9 cellular contexts compared by ENCODE assay signal in the genomic region with DNA sequence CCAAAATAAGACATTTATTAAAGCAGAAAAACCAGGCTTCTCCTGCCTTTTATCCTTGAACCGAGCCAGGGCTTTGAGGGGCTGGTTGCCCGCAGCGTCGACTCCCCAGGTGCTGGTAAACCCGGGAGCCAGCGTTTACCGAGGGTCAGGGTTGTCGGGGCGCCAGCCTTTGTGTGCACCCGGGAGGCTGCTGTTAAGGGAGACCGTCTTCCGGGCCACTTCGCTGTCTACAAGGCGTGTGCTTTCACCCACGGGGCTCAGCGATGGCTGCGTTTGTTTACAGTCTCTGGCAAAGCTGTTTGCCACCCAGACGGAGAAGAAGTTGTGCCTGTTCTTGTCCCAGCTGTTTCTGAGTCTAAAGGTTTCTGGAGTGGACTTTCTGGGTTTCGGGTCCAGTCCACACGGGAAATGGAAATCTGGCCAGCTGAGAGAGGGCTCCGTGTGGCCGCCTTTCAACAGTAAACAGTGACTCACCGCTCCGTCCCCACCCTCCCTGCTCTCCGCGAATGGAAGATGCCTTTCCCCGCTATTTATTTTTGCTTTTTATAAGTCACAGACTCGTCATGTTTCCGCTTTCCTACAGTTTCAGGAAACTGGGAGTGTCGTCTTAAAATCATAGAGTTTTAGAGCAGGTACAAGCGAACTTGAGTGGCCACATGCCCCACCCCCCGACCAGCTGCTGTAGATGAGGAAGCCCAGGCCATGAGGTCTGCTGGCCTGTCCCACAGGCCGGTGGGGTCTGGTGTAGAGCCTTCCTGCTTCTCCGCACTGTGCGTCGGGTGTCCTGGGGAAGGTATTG. TPM values are rescaled to one million over a fixed set of nuclear protein-coding genes. Genes with fewer than 3 reads are reported as not detected.
DNase-seq lines count a peak whose midpoint lies in the region; ATAC-seq and TF ChIP-seq lines count a peak whose summit lies in the region.
"Had no signal": no experiment of that assay in that cellular context is flagged by ENCODE, and none has a peak within 500 bp of the region (broad histone marks: within the 10 kb centered on the region; RNA-seq: fewer than 3 reads in every experiment).

No MANE protein-coding gene starts in this region.

- H3K4me3 ChIP-seq in subcutaneous abdominal adipose tissue (ENCODE audit: low read depth in 1 of 5, low read length in 5 of 5) (peak overlapping the region; percentile 77 to 85 (median 81)), WERI-Rb-1 (ENCODE audit: low read depth, low read length) (no peak overlapping the region)

- peaks cover 8 to 68% (median 55%) of the 10 kb centered on the region in 5 donors for H3K4me1 ChIP-seq in subcutaneous abdominal adipose tissue (ENCODE audit: control insufficient read depth in 5 of 5, insufficient read depth in 5 of 5, low read length in 5 of 5)

- H3K27ac ChIP-seq in subcutaneous abdominal adipose tissue (ENCODE audit: low read depth, low read length) (peak overlapping the region; percentile 97), WERI-Rb-1 (no peak overlapping the region)

- DNase-seq in EL, result peak; percentile 93
- DNase-seq in NCI-H69 (lab: John Stamatoyannopoulos, UW), result peak; percentile 37
- peak; percentile 34 for DNase-seq in activated T-cell treated with anti-CD3 and anti-CD28 coated beads for 48 hours (ENCODE audit: low read depth)
- no peak for DNase-seq in natural killer cell treated with Interleukin-12 subunit alpha and Interleukin-12 subunit beta and Interleukin-15 and Interleukin-18, amount 100 ng/mL, for 72 hours (ENCODE audit: low spot score)
- no peak for DNase-seq in WERI-Rb-1

- H3K9ac ChIP-seq in subcutaneous abdominal adipose tissue (ENCODE audit: low read length in 5 of 5), result peak overlapping the region; percentile 68 to 92 (median 78)

- H3K36me3 Mint-ChIP-seq in natural killer cell treated with Interleukin-12 subunit alpha and Interleukin-12 subunit beta and Interleukin-15 and Interleukin-18, amount 100 ng/mL, for 72 hours, result no peaks in the 10 kb centered on the region

- H3K9me3 ChIP-seq in subcutaneous abdominal adipose tissue (ENCODE audit: control insufficient read depth in 5 of 5, low read length in 5 of 5) (no peaks in the 10 kb centered on the region), WERI-Rb-1 (ENCODE audit: severe bottlenecking) (no peaks in the 10 kb centered on the region)

- peak overlapping the region; percentile 94 for H3K4me3 Mint-ChIP-seq in natural killer cell treated with Interleukin-12 subunit alpha and Interleukin-12 subunit beta and Interleukin-15 and Interleukin-18, amount 100 ng/mL, for 72 hours

- ATAC-seq in esophagus mucosa (peak; percentile 62), GM21786 (IDR thresholded peaks at IDR 0.05; ENCODE audit: unreplicated experiment) (no peak)
- ATAC-seq in natural killer cell treated with Interleukin-12 subunit alpha and Interleukin-12 subunit beta and Interleukin-15 and Interleukin-18, amount 100 ng/mL, for 72 hours, result peak; percentile 41 to 63

- no peak for TF ChIP-seq CTCF in WERI-Rb-1 (IDR thresholded peaks at IDR 0.05; ENCODE audit: low read depth, low read length)

- H3K27me3 ChIP-seq in subcutaneous abdominal adipose tissue (ENCODE audit: control insufficient read depth in 5 of 5, insufficient read depth in 4 of 5, low read length in 5 of 5) (no peaks in the 10 kb centered on the region), WERI-Rb-1 (ENCODE audit: insufficient read depth, low read depth, severe bottlenecking) (no peaks in the 10 kb centered on the region)

- H3K36me3 ChIP-seq in subcutaneous abdominal adipose tissue (ENCODE audit: control insufficient read depth in 5 of 5, insufficient read depth in 5 of 5, low read length in 5 of 5) (peaks cover 0 to 8% (median 0%) of the 10 kb centered on the region in 5 donors), WERI-Rb-1 (peaks cover 5% of the 10 kb centered on the region; the same call in 1 of the 2 replicates)

- H3K27ac Mint-ChIP-seq in natural killer cell treated with Interleukin-12 subunit alpha and Interleukin-12 subunit beta and Interleukin-15 and Interleukin-18, amount 100 ng/mL, for 72 hours, result peak overlapping the region; percentile 84 to 89

- H3K4me1 Mint-ChIP-seq in natural killer cell treated with Interleukin-12 subunit alpha and Interleukin-12 subunit beta and Interleukin-15 and Interleukin-18, amount 100 ng/mL, for 72 hours (ENCODE audit: low read depth in 2 of 2), result peaks cover 24 to 25% of the 10 kb centered on the region in 2 donors

- no peaks in the 10 kb centered on the region for H3K27me3 Mint-ChIP-seq in natural killer cell treated with Interleukin-12 subunit alpha and Interleukin-12 subunit beta and Interleukin-15 and Interleukin-18, amount 100 ng/mL, for 72 hours

- no peaks in the 10 kb centered on the region for H3K9me3 Mint-ChIP-seq in natural killer cell treated with Interleukin-12 subunit alpha and Interleukin-12 subunit beta and Interleukin-15 and Interleukin-18, amount 100 ng/mL, for 72 hours

RNA-seq across cellular contexts. Expression of gene MAFK, which starts 2.2 kb away (rescaled TPM):
- 12.6 TPM for total RNA-seq in esophagus mucosa
- total RNA-seq in natural killer cell treated with Interleukin-12 subunit alpha and Interleukin-12 subunit beta and Interleukin-15 and Interleukin-18, amount 100 ng/mL, for 72 hours, result 10 to 100 TPM; 43.1 to 60.9 TPM

RNA-seq across cellular contexts. Expression of gene TMEM184A, which starts 23.4 kb away (rescaled TPM):
- total RNA-seq in esophagus mucosa, result 86.6 TPM
- not detected for total RNA-seq in natural killer cell treated with Interleukin-12 subunit alpha and Interleukin-12 subunit beta and Interleukin-15 and Interleukin-18, amount 100 ng/mL, for 72 hours
- total RNA-seq: activated CD8-positive, alpha-beta memory T cell treated with anti-CD3 and anti-CD28 coated beads for 36 hours had no signal

RNA-seq across cellular contexts. Expression of gene INTS1, which starts 28.5 kb away (rescaled TPM):
- total RNA-seq in esophagus mucosa, result 50.4 TPM
- 100 to 1,000 TPM in 1 of 2 donors, 10 to 100 TPM in 1; 79.0 to 153 TPM for total RNA-seq in natural killer cell treated with Interleukin-12 subunit alpha and Interleukin-12 subunit beta and Interleukin-15 and Interleukin-18, amount 100 ng/mL, for 72 hours

RNA-seq across cellular contexts. Expression of gene PSMG3, which starts 37.2 kb away (rescaled TPM):
- 39.8 TPM for total RNA-seq in esophagus mucosa
- 10 to 100 TPM; 23.2 to 69.1 TPM for total RNA-seq in natural killer cell treated with Interleukin-12 subunit alpha and Interleukin-12 subunit beta and Interleukin-15 and Interleukin-18, amount 100 ng/mL, for 72 hours

Comparison
In these comparisons a context has a peak if more than half of its experiments do, and no peak if none do; other contexts are left out.
1. DNase-seq: peak in EL (single experiment), NCI-H69 (single experiment) and activated T-cell treated with anti-CD3 and anti-CD28 coated beads for 48 hours (single experiment); none in natural killer cell treated with Interleukin-12 subunit alpha and Interleukin-12 subunit beta and Interleukin-15 and Interleukin-18, amount 100 ng/mL, for 72 hours (single experiment) and WERI-Rb-1 (single experiment).
2. RNA of gene TMEM184A, which starts 23.4 kb away (total RNA-seq): 86.6 TPM in esophagus mucosa (single experiment); not detected in natural killer cell treated with Interleukin-12 subunit alpha and Interleukin-12 subunit beta and Interleukin-15 and Interleukin-18, amount 100 ng/mL, for 72 hours; every median in the first group is over 10 times any median in the second.